ENCODE assay signal across 9 cellular contexts in the genomic region with DNA sequence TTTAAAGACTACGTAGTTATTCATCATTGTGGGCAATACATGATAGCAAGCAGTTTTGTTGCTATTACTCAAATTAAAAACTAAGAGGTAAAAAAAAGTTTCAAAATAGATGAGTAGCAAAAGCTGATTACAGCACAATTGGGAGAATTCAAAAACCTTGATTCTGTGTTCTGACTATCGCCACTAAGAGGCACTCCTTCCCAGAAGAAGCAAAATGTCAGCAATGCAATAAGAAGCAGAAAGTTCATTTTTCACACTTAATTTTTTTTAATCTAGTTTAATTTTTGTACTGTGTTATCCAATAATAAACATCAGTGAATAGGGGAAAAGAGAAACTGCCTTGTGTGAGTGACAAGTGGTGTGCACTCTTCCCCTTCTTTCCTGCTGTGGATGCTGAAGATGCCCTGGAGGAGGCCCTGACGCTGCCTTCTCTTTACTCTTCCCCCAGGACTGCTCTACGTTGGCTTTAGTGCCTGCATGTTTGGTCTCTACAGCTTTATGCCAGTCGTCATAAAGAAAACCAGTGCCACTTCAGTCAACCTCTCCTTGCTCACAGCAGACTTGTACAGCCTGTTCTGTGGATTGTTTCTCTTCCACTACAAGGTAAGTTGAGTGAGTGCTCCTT.
A peak's percentile ranks its signal among the peaks of the same experiment; 100 is the strongest.
DNase-seq lines count a peak whose midpoint lies in the region; ATAC-seq, FAIRE-seq and TF ChIP-seq lines count a peak whose summit lies in the region.
"Had no signal": no experiment of that assay in that cellular context is flagged by ENCODE, and none has a peak within 500 bp of the region (broad histone marks: within the 10 kb centered on the region; RNA-seq: fewer than 3 reads in every experiment).

No MANE protein-coding gene starts in this region.

- FAIRE-seq in GM12892 (lab: Jason Lieb, UNC) = no peak

- DNase-seq in GM10266 (ENCODE audit: extremely low spot score) (peak; percentile 14), OCI-M1 (lab: John Stamatoyannopoulos, UW) (peak; percentile 44), fibroblast of peridontal ligament (ENCODE audit: extremely low read depth) (peak; percentile 47), renal cortical epithelial cell (ENCODE audit: low read depth) (peak; percentile 5), LoVo (ENCODE audit: low spot score) (no peak), GM12892 (ENCODE audit: insufficient read length) (no peak)
- DNase-seq: T-cell had no signal

- ATAC-seq in GM18858 (IDR thresholded peaks at IDR 0.05; ENCODE audit: unreplicated experiment) (no peak), HG03025 (IDR thresholded peaks at IDR 0.05; ENCODE audit: low FRiP score, unreplicated experiment) (no peak)
- ATAC-seq: T-cell had no signal

- peak; percentile 31 for TF ChIP-seq CTCF in GM10266 (IDR thresholded peaks at IDR 0.05; ENCODE audit: control insufficient read depth, insufficient read depth, low read depth, missing control alignments)

- TF ChIP-seq POLR2A in GM12892 (IDR thresholded peaks at IDR 0.05; ENCODE audit: low read depth, low read length) = no peak

Comparison
In these comparisons a context has a peak if more than half of its experiments do, and no peak if none do; other contexts are left out.
1. DNase-seq: peak in GM10266 (single experiment), OCI-M1 (single experiment), fibroblast of peridontal ligament (single experiment) and renal cortical epithelial cell (single experiment); none in LoVo (single experiment) and GM12892 (single experiment).